1 cellular context compared by ENCODE assay signal in the genomic region with DNA sequence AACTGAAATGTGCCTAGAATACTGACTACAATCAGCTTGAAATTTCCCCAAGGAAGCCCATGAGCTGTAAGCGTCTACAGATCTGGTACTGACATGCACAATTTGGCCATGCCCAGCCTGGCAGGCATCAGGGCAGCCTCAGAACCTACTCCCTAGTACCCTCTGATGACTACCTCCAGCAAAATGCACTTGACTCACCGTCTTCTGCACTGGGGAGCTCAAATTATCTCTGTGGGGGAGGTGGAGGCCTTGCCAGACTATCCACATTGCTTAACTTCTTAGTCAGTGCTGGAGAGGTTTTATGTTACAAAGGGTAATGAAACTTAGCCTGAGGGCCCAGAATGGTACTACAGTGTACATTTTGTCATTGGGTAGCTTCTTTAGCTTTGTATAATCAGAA.
A peak's percentile ranks its signal among the peaks of the same experiment; 100 is the strongest.
TF ChIP-seq lines count a peak whose summit lies in the region.

No MANE protein-coding gene starts in this region.

TF ChIP-seq in HepG2, 621 proteins besides CTCF, POLR2A, EP300 and RAD21 (continued from another document):
- TF ChIP-seq ZNF281 (CRISPR knock-in tag; IDR thresholded peaks at IDR 0.05; ENCODE audit: borderline replicate concordance): peak; percentile 82; the same call in 1 of the 2 replicates
- TF ChIP-seq ZNF678 (CRISPR knock-in tag; IDR thresholded peaks at IDR 0.05): no peak
- no peak for TF ChIP-seq ZNF879 (CRISPR knock-in tag; IDR thresholded peaks at IDR 0.05)
- no peak for TF ChIP-seq ZNF510 (CRISPR knock-in tag; IDR thresholded peaks at IDR 0.05; ENCODE audit: low read depth)
- no peak for TF ChIP-seq IRF2 (CRISPR knock-in tag; IDR thresholded peaks at IDR 0.05)
- TF ChIP-seq, protein P1, sequence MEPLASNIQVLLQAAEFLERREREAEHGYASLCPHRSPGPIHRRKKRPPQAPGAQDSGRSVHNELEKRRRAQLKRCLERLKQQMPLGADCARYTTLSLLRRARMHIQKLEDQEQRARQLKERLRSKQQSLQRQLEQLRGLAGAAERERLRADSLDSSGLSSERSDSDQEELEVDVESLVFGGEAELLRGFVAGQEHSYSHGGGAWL (CRISPR knock-in tag; IDR thresholded peaks at IDR 0.05): no peak
- peak; percentile 41 for TF ChIP-seq CEBPG (CRISPR knock-in tag; IDR thresholded peaks at IDR 0.05)
- no peak for TF ChIP-seq SKIL (CRISPR knock-in tag; IDR thresholded peaks at IDR 0.05; ENCODE audit: borderline replicate concordance)
- no peak for TF ChIP-seq KLF15 (CRISPR knock-in tag; IDR thresholded peaks at IDR 0.05; ENCODE audit: borderline replicate concordance)
- TF ChIP-seq THAP11 (CRISPR knock-in tag; IDR thresholded peaks at IDR 0.05): no peak
- TF ChIP-seq, protein P2, sequence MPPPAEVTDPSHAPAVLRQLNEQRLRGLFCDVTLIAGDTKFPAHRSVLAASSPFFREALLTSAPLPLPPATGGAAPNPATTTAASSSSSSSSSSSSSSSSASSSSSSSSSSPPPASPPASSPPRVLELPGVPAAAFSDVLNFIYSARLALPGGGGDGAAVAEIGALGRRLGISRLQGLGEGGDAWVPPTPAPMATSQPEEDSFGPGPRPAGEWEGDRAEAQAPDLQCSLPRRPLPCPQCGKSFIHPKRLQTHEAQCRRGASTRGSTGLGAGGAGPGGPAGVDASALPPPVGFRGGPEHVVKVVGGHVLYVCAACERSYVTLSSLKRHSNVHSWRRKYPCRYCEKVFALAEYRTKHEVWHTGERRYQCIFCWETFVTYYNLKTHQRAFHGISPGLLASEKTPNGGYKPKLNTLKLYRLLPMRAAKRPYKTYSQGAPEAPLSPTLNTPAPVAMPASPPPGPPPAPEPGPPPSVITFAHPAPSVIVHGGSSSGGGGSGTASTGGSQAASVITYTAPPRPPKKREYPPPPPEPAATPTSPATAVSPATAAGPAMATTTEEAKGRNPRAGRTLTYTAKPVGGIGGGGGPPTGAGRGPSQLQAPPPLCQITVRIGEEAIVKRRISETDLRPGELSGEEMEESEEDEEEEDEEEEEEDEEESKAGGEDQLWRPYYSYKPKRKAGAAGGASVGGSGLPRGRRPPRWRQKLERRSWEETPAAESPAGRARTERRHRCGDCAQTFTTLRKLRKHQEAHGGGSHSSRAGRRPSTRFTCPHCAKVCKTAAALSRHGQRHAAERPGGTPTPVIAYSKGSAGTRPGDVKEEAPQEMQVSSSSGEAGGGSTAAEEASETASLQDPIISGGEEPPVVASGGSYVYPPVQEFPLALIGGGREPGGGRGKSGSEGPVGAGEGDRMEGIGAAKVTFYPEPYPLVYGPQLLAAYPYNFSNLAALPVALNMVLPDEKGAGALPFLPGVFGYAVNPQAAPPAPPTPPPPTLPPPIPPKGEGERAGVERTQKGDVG (CRISPR knock-in tag; IDR thresholded peaks at IDR 0.05; ENCODE audit: borderline replicate concordance): no peak
- no peak for TF ChIP-seq CENPT (CRISPR knock-in tag; IDR thresholded peaks at IDR 0.05; ENCODE audit: low read depth)
- TF ChIP-seq ZNF350 (CRISPR knock-in tag; IDR thresholded peaks at IDR 0.05; ENCODE audit: borderline replicate concordance, low read depth): no peak
- TF ChIP-seq ZNF598 (CRISPR knock-in tag; IDR thresholded peaks at IDR 0.05; ENCODE audit: borderline replicate concordance): no peak
- TF ChIP-seq, protein P3, sequence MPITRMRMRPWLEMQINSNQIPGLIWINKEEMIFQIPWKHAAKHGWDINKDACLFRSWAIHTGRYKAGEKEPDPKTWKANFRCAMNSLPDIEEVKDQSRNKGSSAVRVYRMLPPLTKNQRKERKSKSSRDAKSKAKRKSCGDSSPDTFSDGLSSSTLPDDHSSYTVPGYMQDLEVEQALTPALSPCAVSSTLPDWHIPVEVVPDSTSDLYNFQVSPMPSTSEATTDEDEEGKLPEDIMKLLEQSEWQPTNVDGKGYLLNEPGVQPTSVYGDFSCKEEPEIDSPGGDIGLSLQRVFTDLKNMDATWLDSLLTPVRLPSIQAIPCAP (CRISPR knock-in tag; IDR thresholded peaks at IDR 0.05; ENCODE audit: low read depth): no peak
- TF ChIP-seq SIX4 (CRISPR knock-in tag; IDR thresholded peaks at IDR 0.05): peak; percentile 63; the same call in 1 of the 2 replicates
- TF ChIP-seq HMG20A (CRISPR knock-in tag; IDR thresholded peaks at IDR 0.05; ENCODE audit: borderline replicate concordance): 0 out of 2 replicates have a peak, but pooled peaks have one; percentile 30
- TF ChIP-seq ZFY (CRISPR knock-in tag; IDR thresholded peaks at IDR 0.05): no peak
- TF ChIP-seq SP140L (CRISPR knock-in tag; IDR thresholded peaks at IDR 0.05; ENCODE audit: borderline replicate concordance): no peak
- no peak for TF ChIP-seq SCMH1 (CRISPR knock-in tag; IDR thresholded peaks at IDR 0.05; ENCODE audit: borderline replicate concordance)
- no peak for TF ChIP-seq TFDP2 (CRISPR knock-in tag; IDR thresholded peaks at IDR 0.05)
- TF ChIP-seq, protein P4, sequence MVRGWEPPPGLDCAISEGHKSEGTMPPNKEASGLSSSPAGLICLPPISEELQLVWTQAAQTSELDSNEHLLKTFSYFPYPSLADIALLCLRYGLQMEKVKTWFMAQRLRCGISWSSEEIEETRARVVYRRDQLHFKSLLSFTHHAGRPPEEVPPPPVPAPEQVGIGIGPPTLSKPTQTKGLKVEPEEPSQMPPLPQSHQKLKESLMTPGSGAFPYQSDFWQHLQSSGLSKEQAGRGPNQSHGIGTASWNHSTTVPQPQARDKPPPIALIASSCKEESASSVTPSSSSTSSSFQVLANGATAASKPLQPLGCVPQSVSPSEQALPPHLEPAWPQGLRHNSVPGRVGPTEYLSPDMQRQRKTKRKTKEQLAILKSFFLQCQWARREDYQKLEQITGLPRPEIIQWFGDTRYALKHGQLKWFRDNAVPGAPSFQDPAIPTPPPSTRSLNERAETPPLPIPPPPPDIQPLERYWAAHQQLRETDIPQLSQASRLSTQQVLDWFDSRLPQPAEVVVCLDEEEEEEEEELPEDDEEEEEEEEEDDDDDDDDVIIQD (CRISPR knock-in tag; IDR thresholded peaks at IDR 0.05; ENCODE audit: low read depth): no peak
- TF ChIP-seq, protein P5, sequence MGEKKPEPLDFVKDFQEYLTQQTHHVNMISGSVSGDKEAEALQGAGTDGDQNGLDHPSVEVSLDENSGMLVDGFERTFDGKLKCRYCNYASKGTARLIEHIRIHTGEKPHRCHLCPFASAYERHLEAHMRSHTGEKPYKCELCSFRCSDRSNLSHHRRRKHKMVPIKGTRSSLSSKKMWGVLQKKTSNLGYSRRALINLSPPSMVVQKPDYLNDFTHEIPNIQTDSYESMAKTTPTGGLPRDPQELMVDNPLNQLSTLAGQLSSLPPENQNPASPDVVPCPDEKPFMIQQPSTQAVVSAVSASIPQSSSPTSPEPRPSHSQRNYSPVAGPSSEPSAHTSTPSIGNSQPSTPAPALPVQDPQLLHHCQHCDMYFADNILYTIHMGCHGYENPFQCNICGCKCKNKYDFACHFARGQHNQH (CRISPR knock-in tag; IDR thresholded peaks at IDR 0.05): no peak
- no peak for TF ChIP-seq ZNF7 (CRISPR knock-in tag; IDR thresholded peaks at IDR 0.05)
- no peak for TF ChIP-seq ZNF20 (CRISPR knock-in tag; IDR thresholded peaks at IDR 0.05)
- no peak for TF ChIP-seq CREB1 (IDR thresholded peaks at IDR 0.05)
- TF ChIP-seq CREB1 (CRISPR knock-in tag; IDR thresholded peaks at IDR 0.05): no peak
- no peak for TF ChIP-seq MAFK (conservative IDR thresholded peaks at IDR 0.05 in 1 of 2, IDR thresholded peaks at IDR 0.05 in 1 of 2; ENCODE audit: low read length in 2 of 2)
- peak; percentile 72 for TF ChIP-seq FOSL2 (CRISPR knock-in tag; IDR thresholded peaks at IDR 0.05)
- no peak for TF ChIP-seq NCOA1 (CRISPR knock-in tag; IDR thresholded peaks at IDR 0.05)
- no peak for TF ChIP-seq HOXD1 (CRISPR knock-in tag; IDR thresholded peaks at IDR 0.05)
- peak; percentile 37; the same call in 1 of the 2 replicates for TF ChIP-seq CEBPB (IDR thresholded peaks at IDR 0.05; ENCODE audit: borderline replicate concordance, low read depth, low read length)
- no peak for TF ChIP-seq ELF4 (CRISPR knock-in tag; IDR thresholded peaks at IDR 0.05; ENCODE audit: borderline replicate concordance)
- no peak for TF ChIP-seq XBP1 (CRISPR knock-in tag; IDR thresholded peaks at IDR 0.05)
- TF ChIP-seq, protein P6, sequence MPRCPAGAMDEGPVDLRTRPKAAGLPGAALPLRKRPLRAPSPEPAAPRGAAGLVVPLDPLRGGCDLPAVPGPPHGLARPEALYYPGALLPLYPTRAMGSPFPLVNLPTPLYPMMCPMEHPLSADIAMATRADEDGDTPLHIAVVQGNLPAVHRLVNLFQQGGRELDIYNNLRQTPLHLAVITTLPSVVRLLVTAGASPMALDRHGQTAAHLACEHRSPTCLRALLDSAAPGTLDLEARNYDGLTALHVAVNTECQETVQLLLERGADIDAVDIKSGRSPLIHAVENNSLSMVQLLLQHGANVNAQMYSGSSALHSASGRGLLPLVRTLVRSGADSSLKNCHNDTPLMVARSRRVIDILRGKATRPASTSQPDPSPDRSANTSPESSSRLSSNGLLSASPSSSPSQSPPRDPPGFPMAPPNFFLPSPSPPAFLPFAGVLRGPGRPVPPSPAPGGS (CRISPR knock-in tag; IDR thresholded peaks at IDR 0.05): no peak
- no peak for TF ChIP-seq ZBTB20 (CRISPR knock-in tag; IDR thresholded peaks at IDR 0.05; ENCODE audit: borderline replicate concordance, low read depth)
- no peak for TF ChIP-seq SP2 (CRISPR knock-in tag; IDR thresholded peaks at IDR 0.05)
- no peak for TF ChIP-seq SRY (CRISPR knock-in tag; IDR thresholded peaks at IDR 0.05)
- TF ChIP-seq, protein P7, sequence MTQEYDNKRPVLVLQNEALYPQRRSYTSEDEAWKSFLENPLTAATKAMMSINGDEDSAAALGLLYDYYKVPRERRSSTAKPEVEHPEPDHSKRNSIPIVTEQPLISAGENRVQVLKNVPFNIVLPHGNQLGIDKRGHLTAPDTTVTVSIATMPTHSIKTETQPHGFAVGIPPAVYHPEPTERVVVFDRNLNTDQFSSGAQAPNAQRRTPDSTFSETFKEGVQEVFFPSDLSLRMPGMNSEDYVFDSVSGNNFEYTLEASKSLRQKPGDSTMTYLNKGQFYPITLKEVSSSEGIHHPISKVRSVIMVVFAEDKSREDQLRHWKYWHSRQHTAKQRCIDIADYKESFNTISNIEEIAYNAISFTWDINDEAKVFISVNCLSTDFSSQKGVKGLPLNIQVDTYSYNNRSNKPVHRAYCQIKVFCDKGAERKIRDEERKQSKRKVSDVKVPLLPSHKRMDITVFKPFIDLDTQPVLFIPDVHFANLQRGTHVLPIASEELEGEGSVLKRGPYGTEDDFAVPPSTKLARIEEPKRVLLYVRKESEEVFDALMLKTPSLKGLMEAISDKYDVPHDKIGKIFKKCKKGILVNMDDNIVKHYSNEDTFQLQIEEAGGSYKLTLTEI (CRISPR knock-in tag; conservative IDR thresholded peaks at IDR 0.05): no peak
- no peak for TF ChIP-seq SRF (IDR thresholded peaks at IDR 0.05; ENCODE audit: low read depth, low read length)
